ENCODE assay signal across 9 cellular contexts in genomic region chr18:24530630-24531111, GRCh38.
DNase-seq lines count a peak whose midpoint lies in the region; ATAC-seq and TF ChIP-seq lines count a peak whose summit lies in the region.
"Had no signal": no experiment of that assay in that cellular context is flagged by ENCODE, and none has a peak within 500 bp of the region (broad histone marks: within the 10 kb centered on the region; RNA-seq: fewer than 3 reads in every experiment).

No MANE protein-coding gene starts in this region.

- DNase-seq in MCF 10A (ENCODE audit: unreplicated experiment) = peak; percentile 72
- no peak for DNase-seq in breast epithelium (ENCODE audit: low spot score in 2 of 2)
- DNase-seq in RPMI7951 (ENCODE audit: low read depth) = peak; percentile 82
- DNase-seq in foreskin keratinocyte = peak; percentile 15 to 52
- DNase-seq in testis = peak; percentile 21
- no peak for DNase-seq in medulla oblongata (ENCODE audit: extremely low spot score)
- DNase-seq: NCI-H1048 had no signal

- TF ChIP-seq POLR2A in breast epithelium (IDR thresholded peaks at IDR 0.05) (no peak), testis (IDR thresholded peaks at IDR 0.05) (no peak)

- no peak overlapping the region for H3K4me3 ChIP-seq in breast epithelium
- no peak overlapping the region for H3K4me3 ChIP-seq in testis

- peaks cover 16% of the 10 kb centered on the region for H3K27me3 Mint-ChIP-seq in MCF 10A (ENCODE audit: insufficient read depth, unreplicated experiment)

- no peaks in the 10 kb centered on the region for H3K4me1 ChIP-seq in breast epithelium
- H3K4me1 ChIP-seq in foreskin keratinocyte = peaks cover 4% of the 10 kb centered on the region
- no peaks in the 10 kb centered on the region for H3K4me1 ChIP-seq in testis

- 52 to 53% methylated on average over 6 of the region's 6 CpGs for WGBS in testis, 2 donors

- H3K36me3 ChIP-seq in breast epithelium (no peaks in the 10 kb centered on the region), testis (ENCODE audit: low read depth, missing control alignments) (no peaks in the 10 kb centered on the region)

- no peak overlapping the region for H3K27ac Mint-ChIP-seq in MCF 10A (ENCODE audit: low read depth, unreplicated experiment)

- no peak for TF ChIP-seq CTCF in MCF 10A (IDR thresholded peaks at IDR 0.05; ENCODE audit: unreplicated experiment)
- TF ChIP-seq CTCF in breast epithelium (IDR thresholded peaks at IDR 0.05) = no peak
- TF ChIP-seq CTCF in foreskin keratinocyte (conservative IDR thresholded peaks at IDR 0.05) = no peak
- no peak for TF ChIP-seq CTCF in testis (IDR thresholded peaks at IDR 0.05)

- intact Hi-C loops in MCF 10A (cut with micrococcal nuclease) (no loop called here), breast epithelium (cut with DNase I; ENCODE audit: low total_unique reads) (no loop called here), testis (cut with DNase I; ENCODE audit: low total_unique reads) (no loop called here)

- POLR2A ChIA-PET in MCF 10A (lab: Yijun Ruan, JAX) = no interaction called here

- BruUV-seq in MCF 10A (replicated peaks; lab: Mats Ljungman, UMichigan) = no TSS peak

- peak; percentile 94 for ATAC-seq in foreskin keratinocyte
- no peak for ATAC-seq in HG02763 (IDR thresholded peaks at IDR 0.05; ENCODE audit: unreplicated experiment)
- no peak for ATAC-seq in HG03460 (IDR thresholded peaks at IDR 0.05; ENCODE audit: unreplicated experiment)

- H3K9me3 ChIP-seq in breast epithelium (no peaks in the 10 kb centered on the region), testis (no peaks in the 10 kb centered on the region)

- H3K36me3 Mint-ChIP-seq in MCF 10A (ENCODE audit: insufficient read depth, unreplicated experiment) = no peaks in the 10 kb centered on the region

- peaks cover 9% of the 10 kb centered on the region for H3K4me1 Mint-ChIP-seq in MCF 10A (ENCODE audit: insufficient read depth, unreplicated experiment)

- H3K27me3 ChIP-seq in breast epithelium (peaks cover 0 to 4% of the 10 kb centered on the region in 2 donors), foreskin keratinocyte (peaks cover 4% of the 10 kb centered on the region), testis (no peaks in the 10 kb centered on the region)

- CTCF ChIA-PET in MCF 10A (lab: Yijun Ruan, JAX) = interaction anchor here (0.8 to 3.4 kb wide), 6 partner anchors 13 to 599 kb away, joined by 3 to 23 read pairs (median 4); no protein-coding TSS in a partner anchor

- peaks cover 8% of the 10 kb centered on the region for H3K9me3 Mint-ChIP-seq in MCF 10A (ENCODE audit: unreplicated experiment)

- no peak overlapping the region for H3K27ac ChIP-seq in breast epithelium
- H3K27ac ChIP-seq in foreskin keratinocyte = no peak overlapping the region
- H3K27ac ChIP-seq in testis = no peak overlapping the region

- no peak overlapping the region for H3K4me3 Mint-ChIP-seq in MCF 10A (ENCODE audit: unreplicated experiment)

Comparison
In these comparisons a context has a peak if more than half of its experiments do, and no peak if none do; other contexts are left out.
1. DNase-seq: peak in MCF 10A (single experiment), RPMI7951 (single experiment), foreskin keratinocyte (2 of 2) and testis (single experiment); none in breast epithelium (0 of 2) and medulla oblongata (single experiment).